21 cellular contexts compared by ENCODE assay signal in genomic region chr10:51145388-51145787, GRCh38.
"Had no signal": no experiment of that assay in that cellular context is flagged by ENCODE, and none has a peak within 500 bp of the region (broad histone marks: within the 10 kb centered on the region; RNA-seq: fewer than 3 reads in every experiment).

No MANE protein-coding gene starts in this region.

- H3K36me3 ChIP-seq: ascending aorta, WERI-Rb-1 had no signal

- H3K27ac Mint-ChIP-seq: activated CD8-positive, alpha-beta T cell treated with anti-CD3 and anti-CD28 coated beads for 36 hours; activated naive CD4-positive, alpha-beta T cell treated with anti-CD3 and anti-CD28 coated beads, Interleukin-2, amount 50 U/mL, for 24 hours; activated T-helper 1 cell treated with anti-CD3 and anti-CD28 coated beads, Interleukin-12 subunit alpha, Interleukin-12 subunit beta, Interleukin-2, Interleukin-4 antibody, amounts not matched to agents 30 ng/mL and 10 ng/mL and 1 ng/mL, durations not matched to agents 14 hours and 24 hours and 36 hours; T-cell had no signal

- H3K27ac ChIP-seq: body of pancreas, WERI-Rb-1 had no signal

- H3K4me3 ChIP-seq: body of pancreas had no signal

- H3K27me3 Mint-ChIP-seq: activated CD8-positive, alpha-beta T cell treated with anti-CD3 and anti-CD28 coated beads for 36 hours; activated naive CD4-positive, alpha-beta T cell treated with anti-CD3 and anti-CD28 coated beads, Interleukin-2, amount 50 U/mL, for 24 hours; T-cell had no signal

- H3K4me1 ChIP-seq: body of pancreas had no signal

- H3K27me3 ChIP-seq: ascending aorta, body of pancreas had no signal

- ATAC-seq: activated CD4-positive, CD25-positive, alpha-beta regulatory T cell treated with anti-CD3 and anti-CD28 coated beads, Interleukin-2, amount 50 U/mL, for 24 hours; activated CD8-positive, alpha-beta T cell treated with anti-CD3 and anti-CD28 coated beads for 36 hours; body of pancreas; T-cell had no signal

- DNase-seq: activated CD4-positive, alpha-beta T cell treated with anti-CD3 and anti-CD28 coated beads for 4 hours; activated CD8-positive, alpha-beta memory T cell treated with anti-CD3 and anti-CD28 coated beads, Interleukin-2, amount 50 U/mL, for 4 hours; activated CD8-positive, alpha-beta T cell treated with anti-CD3 and anti-CD28 coated beads for 36 hours; activated effector memory CD4-positive, alpha-beta T cell treated with Interleukin-2 at 50 U/mL for 16 hours; activated naive CD4-positive, alpha-beta T cell; amniotic stem cell; body of pancreas; MM.1S; NCI-H1105; NCI-H1436; NCI-H1694 treated with DMSO at 0.1 percent for 48 hours; NCI-H2081; NCI-H510A treated with DMSO at 0.1 percent for 48 hours; NCI-H69; SIG-M5; T-cell; WERI-Rb-1 had no signal

- H3K9me3 ChIP-seq: ascending aorta, body of pancreas had no signal

- H3K4me1 Mint-ChIP-seq: activated naive CD4-positive, alpha-beta T cell treated with anti-CD3 and anti-CD28 coated beads, Interleukin-2, amount 50 U/mL, for 24 hours; T-cell had no signal

- H3K36me3 Mint-ChIP-seq: activated naive CD4-positive, alpha-beta T cell treated with anti-CD3 and anti-CD28 coated beads, Interleukin-2, amount 50 U/mL, for 24 hours; T-cell had no signal

- H3K4me3 Mint-ChIP-seq: activated CD8-positive, alpha-beta T cell treated with anti-CD3 and anti-CD28 coated beads for 36 hours; activated naive CD4-positive, alpha-beta T cell treated with anti-CD3 and anti-CD28 coated beads, Interleukin-2, amount 50 U/mL, for 24 hours; activated T-helper 1 cell treated with anti-CD3 and anti-CD28 coated beads, Interleukin-12 subunit alpha, Interleukin-12 subunit beta, Interleukin-2, Interleukin-4 antibody, amounts not matched to agents 30 ng/mL and 10 ng/mL and 1 ng/mL, durations not matched to agents 14 hours and 24 hours and 36 hours; T-cell had no signal

- H3K9me3 Mint-ChIP-seq: activated CD8-positive, alpha-beta T cell treated with anti-CD3 and anti-CD28 coated beads for 36 hours; activated naive CD4-positive, alpha-beta T cell treated with anti-CD3 and anti-CD28 coated beads, Interleukin-2, amount 50 U/mL, for 24 hours; activated T-helper 1 cell treated with anti-CD3 and anti-CD28 coated beads, Interleukin-12 subunit alpha, Interleukin-12 subunit beta, Interleukin-2, Interleukin-4 antibody, amounts not matched to agents 30 ng/mL and 10 ng/mL and 1 ng/mL, durations not matched to agents 14 hours and 24 hours and 36 hours had no signal
